1 cellular context compared by ENCODE assay signal in the genomic region with DNA sequence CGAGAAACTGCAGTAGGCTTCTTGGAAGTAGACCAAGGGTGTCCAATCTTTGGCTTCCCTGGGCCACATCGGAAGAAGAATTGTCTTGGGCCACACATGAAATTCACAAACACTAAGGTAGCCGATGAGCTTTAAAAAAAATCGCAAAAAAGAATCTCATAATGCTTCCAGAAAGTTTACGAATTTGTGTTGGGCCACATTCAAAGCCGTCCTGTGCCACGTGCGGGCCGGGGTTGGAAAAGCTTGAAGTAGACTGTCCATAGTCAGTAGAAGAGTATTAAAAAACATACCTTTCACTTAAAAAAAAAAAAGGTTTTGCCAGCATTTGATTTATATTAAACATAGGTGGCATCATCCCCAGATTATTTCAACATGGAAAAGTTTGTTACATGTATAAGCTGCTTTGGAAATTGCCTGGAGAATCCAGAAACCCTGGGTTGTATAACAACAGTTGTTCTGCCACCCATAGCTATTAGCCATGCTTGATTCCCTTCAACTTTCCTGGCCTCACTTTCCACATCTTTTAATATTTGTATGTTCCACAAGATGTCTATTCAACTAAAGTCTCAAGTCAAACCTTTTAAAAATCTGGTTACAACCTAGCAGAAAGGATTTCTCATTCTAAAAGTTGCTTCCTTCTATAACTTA.
TF ChIP-seq lines count a peak whose summit lies in the region.

No MANE protein-coding gene starts in this region.

TF ChIP-seq in HCT116, 20 proteins besides CTCF, POLR2A, EP300 and RAD21 (continued from another document):
- TF ChIP-seq REST (IDR thresholded peaks at IDR 0.05; ENCODE audit: low read depth) (no peak), SRF (IDR thresholded peaks at IDR 0.05; ENCODE audit: low read depth) (no peak), EZH2 (IDR thresholded peaks at IDR 0.05) (no peak), FOSL1 (IDR thresholded peaks at IDR 0.05; ENCODE audit: low read depth) (no peak), ATF3 (IDR thresholded peaks at IDR 0.05) (no peak), EGR1 (IDR thresholded peaks at IDR 0.05; ENCODE audit: low read depth) (no peak), JUND (IDR thresholded peaks at IDR 0.05) (no peak), ZNF274 (IDR thresholded peaks at IDR 0.05; ENCODE audit: low read depth, low read length) (no peak), ELF1 (IDR thresholded peaks at IDR 0.05; ENCODE audit: borderline replicate concordance, low read depth) (no peak)
- TF ChIP-seq, protein P1, sequence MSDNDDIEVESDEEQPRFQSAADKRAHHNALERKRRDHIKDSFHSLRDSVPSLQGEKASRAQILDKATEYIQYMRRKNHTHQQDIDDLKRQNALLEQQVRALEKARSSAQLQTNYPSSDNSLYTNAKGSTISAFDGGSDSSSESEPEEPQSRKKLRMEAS (IDR thresholded peaks at IDR 0.05), result no peak
TF ChIP-seq in HCT116: peak in this region for 0.
